Comparison of ENCODE assay signal across 23 cellular contexts in genomic region chr4:179719766-179720470, GRCh38.
"Had no signal": no experiment of that assay in that cellular context is flagged by ENCODE, and none has a peak within 500 bp of the region (broad histone marks: within the 10 kb centered on the region; RNA-seq: fewer than 3 reads in every experiment).

No MANE protein-coding gene starts in this region.

- H3K4me1 ChIP-seq: gastroesophageal sphincter, heart right ventricle, left lung, neural progenitor cell, parathyroid adenoma, right lobe of liver, tibial nerve, upper lobe of left lung had no signal

- ATAC-seq: esophagus mucosa; gastroesophageal sphincter; heart right ventricle; left cardiac atrium; left lung; naive thymus-derived CD4-positive, alpha-beta T cell; right lobe of liver; stimulated activated naive B cell treated with anti-CD40 and anti-IgM and Interleukin-4, amounts not matched to agents 10 μg/mL and 1 μg/mL and 100 μg/mL, for 72 hours had no signal

- H3K36me3 ChIP-seq: gastroesophageal sphincter, heart right ventricle, left lung, neural progenitor cell, right lobe of liver, thoracic aorta, tibial nerve, upper lobe of left lung had no signal

- DNase-seq: dorsolateral prefrontal cortex; effector CD4-positive, alpha-beta T cell; foreskin fibroblast; heart right ventricle; hippocampal formation; left cardiac atrium; left lung; mesendoderm; midbrain; naive thymus-derived CD4-positive, alpha-beta T cell; right lobe of liver; small intestine; stimulated activated CD4-positive, alpha-beta T cell treated with anti-CD3 and anti-CD28 coated beads, Interleukin-15, amount 100 ng/mL, for 24 hours; stimulated activated CD4-positive, alpha-beta T cell treated with anti-CD3 and anti-CD28 coated beads, Interleukin-2, amount 100 ng/mL, for 48 hours; stimulated activated naive B cell treated with anti-CD40 and anti-IgM and Interleukin-4, amounts not matched to agents 10 μg/mL and 1 μg/mL and 100 μg/mL, for 72 hours; upper lobe of left lung had no signal

- H3K9me3 ChIP-seq: right lobe of liver, thoracic aorta, tibial nerve, upper lobe of left lung had no signal

- H3K27me3 ChIP-seq: dorsolateral prefrontal cortex, gastroesophageal sphincter, heart right ventricle, left lung, neural progenitor cell, right lobe of liver, tibial nerve, upper lobe of left lung had no signal

- H3K27ac ChIP-seq: dorsolateral prefrontal cortex, epithelial cell of prostate, gastroesophageal sphincter, heart right ventricle, left lung, neural progenitor cell, parathyroid adenoma, right lobe of liver, thoracic aorta, tibial nerve, upper lobe of left lung had no signal

- H3K4me3 ChIP-seq: dorsolateral prefrontal cortex, gastroesophageal sphincter, heart right ventricle, left lung, neural progenitor cell, right lobe of liver, thoracic aorta, tibial nerve, upper lobe of left lung had no signal
